19 cellular contexts compared by ENCODE assay signal in the genomic region with DNA sequence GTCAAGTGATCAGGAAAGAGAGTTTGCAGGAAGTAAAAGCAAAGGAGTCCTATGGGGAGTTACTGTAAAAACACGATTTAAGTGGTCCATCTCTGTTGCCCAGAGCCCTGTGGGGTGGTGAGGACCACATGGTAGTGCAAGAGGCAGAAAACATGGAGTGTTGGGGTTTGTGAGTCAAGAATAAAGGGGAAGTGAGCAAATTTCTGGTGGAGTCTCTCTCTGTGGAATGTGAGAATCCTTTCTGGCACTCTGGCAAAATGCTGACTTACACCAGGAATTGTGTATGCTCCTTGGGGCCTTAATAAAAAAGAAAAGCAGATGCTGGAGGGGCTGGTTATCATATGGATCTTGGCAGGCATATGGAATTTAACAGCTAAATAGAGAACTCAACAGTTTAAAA.
"Had no signal": no experiment of that assay in that cellular context is flagged by ENCODE, and none has a peak within 500 bp of the region (broad histone marks: within the 10 kb centered on the region; RNA-seq: fewer than 3 reads in every experiment).

No MANE protein-coding gene starts in this region.

- H3K27me3 Mint-ChIP-seq: central memory CD8-positive, alpha-beta T cell; stimulated activated naive B cell treated with anti-CD40 and anti-IgM and Interleukin-4, amounts not matched to agents 10 μg/mL and 1 μg/mL and 100 μg/mL, for 72 hours had no signal

- H3K4me3 Mint-ChIP-seq: activated naive CD4-positive, alpha-beta T cell treated with anti-CD3 and anti-CD28 coated beads, Interleukin-2, amount 50 U/mL, for 24 hours; activated T-cell treated with anti-CD3 and anti-CD28 coated beads, Interleukin-2, amount 50 U/mL, for 72 hours; central memory CD8-positive, alpha-beta T cell; mesothelial cell of epicardium; natural killer cell treated with Interleukin-12 subunit alpha and Interleukin-12 subunit beta and Interleukin-15 and Interleukin-18, amount 100 ng/mL, for 72 hours; stimulated activated naive B cell treated with anti-CD40 and anti-IgM and Interleukin-4, amounts not matched to agents 10 μg/mL and 1 μg/mL and 100 μg/mL, for 72 hours had no signal

- H3K27ac Mint-ChIP-seq: activated naive CD4-positive, alpha-beta T cell treated with anti-CD3 and anti-CD28 coated beads, Interleukin-2, amount 50 U/mL, for 24 hours; activated T-cell treated with anti-CD3 and anti-CD28 coated beads, Interleukin-2, amount 50 U/mL, for 72 hours; mesothelial cell of epicardium; natural killer cell treated with Interleukin-12 subunit alpha and Interleukin-12 subunit beta and Interleukin-15 and Interleukin-18, amount 100 ng/mL, for 72 hours; stimulated activated naive B cell treated with anti-CD40 and anti-IgM and Interleukin-4, amounts not matched to agents 10 μg/mL and 1 μg/mL and 100 μg/mL, for 72 hours had no signal

- H3K4me3 ChIP-seq: ascending aorta, colonic mucosa, hepatocyte, lung, spleen had no signal

- ATAC-seq: activated T-cell treated with anti-CD3 and anti-CD28 coated beads, Interleukin-2, amount 50 U/mL, for 72 hours; foreskin keratinocyte; left lobe of liver; natural killer cell treated with Interleukin-12 subunit alpha and Interleukin-12 subunit beta and Interleukin-15 and Interleukin-18, amount 100 ng/mL, for 72 hours; sciatic nerve; stimulated activated naive B cell treated with anti-CD40 and anti-IgM and Interleukin-4, amounts not matched to agents 10 μg/mL and 1 μg/mL and 100 μg/mL, for 72 hours had no signal

- DNase-seq: activated CD4-positive, alpha-beta T cell treated with anti-CD3 and anti-CD28 coated beads for 1 hour; activated effector memory CD4-positive, alpha-beta T cell treated with anti-CD3 and anti-CD28 coated beads, Interleukin-2, amount 50 U/mL, for 16 hours; activated T-cell treated with anti-CD3 and anti-CD28 coated beads, Interleukin-2, amount 50 U/mL, for 72 hours; colonic mucosa; foreskin keratinocyte; spleen; stimulated activated CD4-positive, alpha-beta T cell treated with anti-CD3 and anti-CD28 coated beads, Interleukin-4, amount 100 ng/mL, for 4 hours; stimulated activated naive B cell treated with anti-CD40 and anti-IgM and Interleukin-4, amounts not matched to agents 10 μg/mL and 1 μg/mL and 100 μg/mL, for 72 hours; T1000; WERI-Rb-1 had no signal

- H3K36me3 Mint-ChIP-seq: activated naive CD4-positive, alpha-beta T cell treated with anti-CD3 and anti-CD28 coated beads, Interleukin-2, amount 50 U/mL, for 24 hours; natural killer cell treated with Interleukin-12 subunit alpha and Interleukin-12 subunit beta and Interleukin-15 and Interleukin-18, amount 100 ng/mL, for 72 hours; stimulated activated naive B cell treated with anti-CD40 and anti-IgM and Interleukin-4, amounts not matched to agents 10 μg/mL and 1 μg/mL and 100 μg/mL, for 72 hours had no signal

- H3K9me3 Mint-ChIP-seq: activated naive CD4-positive, alpha-beta T cell treated with anti-CD3 and anti-CD28 coated beads, Interleukin-2, amount 50 U/mL, for 24 hours; activated T-cell treated with anti-CD3 and anti-CD28 coated beads, Interleukin-2, amount 50 U/mL, for 72 hours; central memory CD8-positive, alpha-beta T cell; natural killer cell treated with Interleukin-12 subunit alpha and Interleukin-12 subunit beta and Interleukin-15 and Interleukin-18, amount 100 ng/mL, for 72 hours had no signal

- H3K4me1 Mint-ChIP-seq: activated naive CD4-positive, alpha-beta T cell treated with anti-CD3 and anti-CD28 coated beads, Interleukin-2, amount 50 U/mL, for 24 hours; central memory CD8-positive, alpha-beta T cell had no signal
